In the genomic region with DNA sequence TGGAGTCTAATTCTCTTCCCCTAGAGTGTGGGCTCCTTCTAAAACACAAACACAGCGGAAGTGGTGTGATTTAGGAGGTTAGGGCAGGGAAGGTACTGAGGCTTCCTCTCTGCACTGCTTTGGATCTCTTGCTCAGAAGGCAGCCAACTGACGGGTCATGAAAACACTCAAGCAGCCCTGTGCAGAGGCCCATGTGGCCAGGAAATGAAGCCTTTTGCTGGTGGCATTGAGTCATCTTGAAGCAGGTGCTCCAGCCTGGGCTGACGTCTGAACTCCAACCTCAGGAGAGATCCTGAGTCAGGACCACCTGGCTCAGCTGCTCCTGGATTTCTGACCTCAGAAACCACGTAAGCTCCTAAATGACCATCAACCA, we compare ENCODE assay signal across 15 cellular contexts.
DNase-seq lines count a peak whose midpoint lies in the region; ATAC-seq, FAIRE-seq and TF ChIP-seq lines count a peak whose summit lies in the region.
"Had no signal": no experiment of that assay in that cellular context is flagged by ENCODE, and none has a peak within 500 bp of the region (broad histone marks: within the 10 kb centered on the region; RNA-seq: fewer than 3 reads in every experiment).

No MANE protein-coding gene starts in this region.

- H3K4me2 ChIP-seq in PC-3 (ENCODE audit: low read length): no peak overlapping the region
- H3K4me2 ChIP-seq: smooth muscle cell had no signal

- 52 to 69% (median 64%) methylated on average over 4 of the region's 4 CpGs for WGBS in small intestine, 3 donors

- no peaks in the 10 kb centered on the region for H3K9me3 Mint-ChIP-seq in activated T-helper 2 cell treated with anti-CD3 and anti-CD28 coated beads, Interferon-gamma antibody, Interleukin-2, Interleukin-4, amounts not matched to agents 10 μg/mL and 5 μg/mL and 100 μg/mL, durations not matched to agents 14 hours and 24 hours and 36 hours
- H3K9me3 Mint-ChIP-seq: neural crest cell; stimulated activated naive B cell treated with anti-CD40 and anti-IgM and Interleukin-4, amounts not matched to agents 10 μg/mL and 1 μg/mL and 100 μg/mL, for 72 hours had no signal

- H3K36me3 ChIP-seq in small intestine (ENCODE audit: control insufficient read depth in 2 of 2, insufficient read depth in 2 of 2, low read length in 2 of 2) (no peaks in the 10 kb centered on the region), PC-3 (ENCODE audit: low read depth, low read length) (no peaks in the 10 kb centered on the region)

- BruUV-seq in PC-3 (replicated peaks; lab: Mats Ljungman, UMichigan): no TSS peak

- intact Hi-C loops in activated T-helper 2 cell treated with anti-CD3 and anti-CD28 coated beads, Interferon-gamma antibody, Interleukin-2, Interleukin-4, amounts not matched to agents 10 μg/mL and 5 μg/mL and 100 μg/mL, durations not matched to agents 14 hours and 24 hours and 36 hours (cut with micrococcal nuclease): no loop called here
- intact Hi-C loops in PC-3 (cut with micrococcal nuclease): no loop called here

- ATAC-seq in PC-3: no peak
- ATAC-seq in HG03196 (IDR thresholded peaks at IDR 0.05; ENCODE audit: unreplicated experiment): no peak
- ATAC-seq: HepG2; stimulated activated naive B cell treated with anti-CD40 and anti-IgM and Interleukin-4, amounts not matched to agents 10 μg/mL and 1 μg/mL and 100 μg/mL, for 72 hours had no signal

- peak; percentile 98 for DNase-seq in Jurkat, Clone E6-1 (ENCODE audit: low read depth, low spot score)
- DNase-seq in T-helper 9 cell: peak; percentile 35
- DNase-seq in activated T-helper 2 cell treated with anti-CD3 and anti-CD28 coated beads, Interferon-gamma antibody, Interleukin-2, Interleukin-4, amounts not matched to agents 10 μg/mL and 5 μg/mL and 100 μg/mL, durations not matched to agents 14 hours and 24 hours and 36 hours (ENCODE audit: low spot score): peak; percentile 61
- DNase-seq in small intestine: peak; percentile 16
- DNase-seq in PC-3: no peak
- DNase-seq in ureter (ENCODE audit: low spot score): no peak
- DNase-seq in erythroblast (lab: John Stamatoyannopoulos, UW): no peak
- DNase-seq: aorta; glutamatergic neuron; NCI-H2081; stimulated activated naive B cell treated with anti-CD40 and anti-IgM and Interleukin-4, amounts not matched to agents 10 μg/mL and 1 μg/mL and 100 μg/mL, for 72 hours had no signal

- TF ChIP-seq CTCF in PC-3 (conservative IDR thresholded peaks at IDR 0.05; ENCODE audit: low read depth, low read length): no peak

- H3K27me3 ChIP-seq in small intestine (ENCODE audit: control insufficient read depth in 2 of 2, insufficient read depth in 2 of 2, low read length in 2 of 2): no peaks in the 10 kb centered on the region
- no peaks in the 10 kb centered on the region for H3K27me3 ChIP-seq in PC-3 (ENCODE audit: low read length)

- H3K4me1 ChIP-seq in small intestine (ENCODE audit: control insufficient read depth in 2 of 2, insufficient read depth in 1 of 2, low read depth in 1 of 2, low read length in 1 of 2) (no peaks in the 10 kb centered on the region), PC-3 (ENCODE audit: insufficient read depth, low read length) (no peaks in the 10 kb centered on the region)

- no peak for FAIRE-seq in small intestine (lab: Jason Lieb, UNC)
- FAIRE-seq: HepG2 had no signal

- peaks cover 1% of the 10 kb centered on the region for H3K27me3 Mint-ChIP-seq in activated T-helper 2 cell treated with anti-CD3 and anti-CD28 coated beads, Interferon-gamma antibody, Interleukin-2, Interleukin-4, amounts not matched to agents 10 μg/mL and 5 μg/mL and 100 μg/mL, durations not matched to agents 14 hours and 24 hours and 36 hours (ENCODE audit: low read depth)

- H2AFZ ChIP-seq in PC-3 (ENCODE audit: low read length): no peak overlapping the region

- no peaks in the 10 kb centered on the region for H3K79me2 ChIP-seq in PC-3 (ENCODE audit: low read length)

- no peaks in the 10 kb centered on the region for H3F3A ChIP-seq in PC-3 (ENCODE audit: low read length, unreplicated experiment)

- CTCF ChIA-PET in PC-3 (lab: Charles Lee): no interaction called here

- H3K9me3 ChIP-seq in small intestine (ENCODE audit: control insufficient read depth, low read depth) (no peaks in the 10 kb centered on the region), PC-3 (ENCODE audit: low read length) (no peaks in the 10 kb centered on the region)

- no peaks in the 10 kb centered on the region for H3K36me3 Mint-ChIP-seq in activated T-helper 2 cell treated with anti-CD3 and anti-CD28 coated beads, Interferon-gamma antibody, Interleukin-2, Interleukin-4, amounts not matched to agents 10 μg/mL and 5 μg/mL and 100 μg/mL, durations not matched to agents 14 hours and 24 hours and 36 hours (ENCODE audit: low read depth)
- H3K36me3 Mint-ChIP-seq: stimulated activated naive B cell treated with anti-CD40 and anti-IgM and Interleukin-4, amounts not matched to agents 10 μg/mL and 1 μg/mL and 100 μg/mL, for 72 hours had no signal

- H3K27ac Mint-ChIP-seq in activated T-helper 2 cell treated with anti-CD3 and anti-CD28 coated beads, Interferon-gamma antibody, Interleukin-2, Interleukin-4, amounts not matched to agents 10 μg/mL and 5 μg/mL and 100 μg/mL, durations not matched to agents 14 hours and 24 hours and 36 hours: peak overlapping the region; percentile 86
- H3K27ac Mint-ChIP-seq: stimulated activated naive B cell treated with anti-CD40 and anti-IgM and Interleukin-4, amounts not matched to agents 10 μg/mL and 1 μg/mL and 100 μg/mL, for 72 hours had no signal

- no peak for TF ChIP-seq POLR2A in erythroblast (IDR thresholded peaks at IDR 0.05; ENCODE audit: low read length)

- peak overlapping the region; percentile 28 for H3K4me3 ChIP-seq in Jurkat, Clone E6-1 (ENCODE audit: low read length)
- no peak overlapping the region for H3K4me3 ChIP-seq in small intestine (ENCODE audit: low read depth in 1 of 2, low read length in 2 of 2)
- H3K4me3 ChIP-seq in PC-3 (ENCODE audit: low read length): no peak overlapping the region
- H3K4me3 ChIP-seq: smooth muscle cell had no signal

- no peak overlapping the region for H3K4me3 Mint-ChIP-seq in activated T-helper 2 cell treated with anti-CD3 and anti-CD28 coated beads, Interferon-gamma antibody, Interleukin-2, Interleukin-4, amounts not matched to agents 10 μg/mL and 5 μg/mL and 100 μg/mL, durations not matched to agents 14 hours and 24 hours and 36 hours (ENCODE audit: low read depth)
- H3K4me3 Mint-ChIP-seq: neural crest cell; stimulated activated naive B cell treated with anti-CD40 and anti-IgM and Interleukin-4, amounts not matched to agents 10 μg/mL and 1 μg/mL and 100 μg/mL, for 72 hours had no signal

- H4K20me1 ChIP-seq in PC-3 (ENCODE audit: low read length): no peaks in the 10 kb centered on the region

- H3K9me2 ChIP-seq in PC-3 (replicated peaks; ENCODE audit: low read length): no peaks in the 10 kb centered on the region

- H3K4me1 Mint-ChIP-seq in activated T-helper 2 cell treated with anti-CD3 and anti-CD28 coated beads, Interferon-gamma antibody, Interleukin-2, Interleukin-4, amounts not matched to agents 10 μg/mL and 5 μg/mL and 100 μg/mL, durations not matched to agents 14 hours and 24 hours and 36 hours (ENCODE audit: low read depth): peaks cover 43% of the 10 kb centered on the region
- H3K4me1 Mint-ChIP-seq: neural crest cell had no signal

- POLR2A ChIA-PET in PC-3 (lab: Charles Lee; ENCODE audit: unreplicated experiment): no interaction called here

- H3K9ac ChIP-seq in PC-3 (ENCODE audit: low read length): no peak overlapping the region

- no peak overlapping the region for H3K27ac ChIP-seq in small intestine (ENCODE audit: low read depth in 1 of 2, low read length in 1 of 2)
- H3K27ac ChIP-seq in PC-3 (ENCODE audit: low read length): no peak overlapping the region

Comparison
In these comparisons a context has a peak if more than half of its experiments do, and no peak if none do; other contexts are left out.
1. DNase-seq: peak in Jurkat, Clone E6-1 (single experiment), T-helper 9 cell (single experiment), activated T-helper 2 cell treated with anti-CD3 and anti-CD28 coated beads, Interferon-gamma antibody, Interleukin-2, Interleukin-4, amounts not matched to agents 10 μg/mL and 5 μg/mL and 100 μg/mL, durations not matched to agents 14 hours and 24 hours and 36 hours (single experiment) and small intestine (single experiment); none in PC-3 (single experiment), ureter (single experiment) and erythroblast (0 of 2).